9 cellular contexts compared by ENCODE assay signal in genomic region chr17:48597492-48597774, GRCh38. TPM values are rescaled to one million over a fixed set of nuclear protein-coding genes. Genes with fewer than 3 reads are reported as not detected.
A peak's percentile ranks its signal among the peaks of the same experiment; 100 is the strongest.
DNase-seq lines count a peak whose midpoint lies in the region; ATAC-seq and TF ChIP-seq lines count a peak whose summit lies in the region.
"Had no signal": no experiment of that assay in that cellular context is flagged by ENCODE, and none has a peak within 500 bp of the region (broad histone marks: within the 10 kb centered on the region; RNA-seq: fewer than 3 reads in every experiment).

No MANE protein-coding gene starts in this region.

- no peak overlapping the region for H4K8ac ChIP-seq in mesenchymal stem cell (ENCODE audit: low read length)

- peaks cover 94% of the 10 kb centered on the region for H3K27me3 Mint-ChIP-seq in activated T-cell treated with anti-CD3 and anti-CD28 coated beads, Interleukin-2, amount 50 U/mL, for 4 hours (ENCODE audit: low read depth)

- H3K9ac ChIP-seq in adipocyte (ENCODE audit: low read length) (peak overlapping the region; percentile 96), mesenchymal stem cell (ENCODE audit: low read length) (peak overlapping the region; percentile 91)

- H3K9me3 Mint-ChIP-seq in activated T-cell treated with anti-CD3 and anti-CD28 coated beads, Interleukin-2, amount 50 U/mL, for 4 hours: no peaks in the 10 kb centered on the region

- H3K14ac ChIP-seq in mesenchymal stem cell (ENCODE audit: low read length in 2 of 2): peak overlapping the region; percentile 28 to 39

- peak overlapping the region in 1 of 2 experiments; percentile 27 for H2BK12ac ChIP-seq in mesenchymal stem cell (ENCODE audit: low read length in 2 of 2)

- no peak for TF ChIP-seq CTCF in thoracic aorta (IDR thresholded peaks at IDR 0.05)
- no peak for TF ChIP-seq CTCF in body of pancreas (IDR thresholded peaks at IDR 0.05)

- H3K79me1 ChIP-seq in mesenchymal stem cell (replicated peaks; ENCODE audit: low read length, poor library complexity, severe bottlenecking): no peaks in the 10 kb centered on the region

- peak overlapping the region; percentile 87 to 92 for H3K4ac ChIP-seq in mesenchymal stem cell (ENCODE audit: low read depth in 1 of 2, low read length in 2 of 2)

- no peak for ATAC-seq in activated T-cell treated with anti-CD3 and anti-CD28 coated beads, Interleukin-2, amount 50 U/mL, for 4 hours
- ATAC-seq in thoracic aorta (ENCODE audit: insufficient number of reproducible peaks, low FRiP score, low read depth) (no peak), body of pancreas (no peak), esophagus mucosa (no peak)

- H2AFZ ChIP-seq in mesenchymal stem cell (ENCODE audit: low read depth, low read length): no peak overlapping the region

- peak overlapping the region; percentile 43 for H4K91ac ChIP-seq in mesenchymal stem cell (ENCODE audit: low read length)

- peak overlapping the region; percentile 73 for H3K4me2 ChIP-seq in mesenchymal stem cell (ENCODE audit: low read length, poor library complexity, severe bottlenecking)

- H3K9me3 ChIP-seq in adipocyte (ENCODE audit: control insufficient read depth, low read length) (no peaks in the 10 kb centered on the region), mesenchymal stem cell (ENCODE audit: control insufficient read depth, low read length) (no peaks in the 10 kb centered on the region), thoracic aorta (no peaks in the 10 kb centered on the region), body of pancreas (no peaks in the 10 kb centered on the region)

- TF ChIP-seq POLR2A in body of pancreas (IDR thresholded peaks at IDR 0.05): no peak

- H3K4me3 ChIP-seq in adipocyte (ENCODE audit: low read length) (peak overlapping the region; percentile 89), mesenchymal stem cell (ENCODE audit: insufficient read depth in 1 of 2, low read depth in 1 of 2, low read length in 2 of 2) (peak overlapping the region; percentile 53 to 87), thoracic aorta (peak overlapping the region; percentile 84), body of pancreas (no peak overlapping the region)

- WGBS in mesenchymal stem cell: 0% methylated on average over 17 of the region's 17 CpGs
- WGBS in body of pancreas, 2 donors: 3 to 4% methylated on average over 6 to 17 of the region's 17 CpGs

- H3K23ac ChIP-seq in mesenchymal stem cell (ENCODE audit: low read length in 2 of 2): peak overlapping the region in 1 of 2 experiments; percentile 3

- intact Hi-C loops in body of pancreas (cut with DNase I): no loop called here

- DNase-seq in activated T-cell treated with anti-CD3 and anti-CD28 coated beads, Interleukin-2, amount 50 U/mL, for 4 hours: no peak
- DNase-seq in activated T-cell treated with anti-CD3 and anti-CD28 coated beads, Interleukin-2, amount 50 U/mL, for 1 hour: no peak
- DNase-seq in adipocyte (ENCODE audit: low read depth) (no peak), mesenchymal stem cell (no peak), thoracic aorta (ENCODE audit: low spot score) (no peak), body of pancreas (no peak), cerebellum (ENCODE audit: low spot score) (no peak)
- DNase-seq: occipital lobe had no signal

- peaks cover 41% of the 10 kb centered on the region for H3K4me1 Mint-ChIP-seq in activated T-cell treated with anti-CD3 and anti-CD28 coated beads, Interleukin-2, amount 50 U/mL, for 4 hours (ENCODE audit: low read depth)

- H2BK120ac ChIP-seq in mesenchymal stem cell (ENCODE audit: low read depth, low read length): peak overlapping the region; percentile 64

- H3K36me3 ChIP-seq in adipocyte (ENCODE audit: control insufficient read depth, insufficient read depth, low read length, severe bottlenecking): peaks cover 18% of the 10 kb centered on the region
- peaks cover 19 to 24% of the 10 kb centered on the region in 2 experiments for H3K36me3 ChIP-seq in mesenchymal stem cell (ENCODE audit: control insufficient read depth in 1 of 2, insufficient read depth in 2 of 2, low read depth in 1 of 2, low read length in 2 of 2)
- H3K36me3 ChIP-seq in thoracic aorta: peaks cover 8% of the 10 kb centered on the region
- H3K36me3 ChIP-seq in body of pancreas (replicated peaks in 1 of 2; ENCODE audit: insufficient read depth in 1 of 2, low read depth in 2 of 2): no peaks in the 10 kb centered on the region

- peak overlapping the region; percentile 77 for H3K4me3 Mint-ChIP-seq in activated T-cell treated with anti-CD3 and anti-CD28 coated beads, Interleukin-2, amount 50 U/mL, for 4 hours

- H3K27me3 ChIP-seq in adipocyte (replicated peaks; ENCODE audit: control insufficient read depth, insufficient read depth, low read length) (no peaks in the 10 kb centered on the region), mesenchymal stem cell (ENCODE audit: control insufficient read depth in 1 of 2, insufficient read depth in 1 of 2, low read length in 2 of 2) (no peaks in the 10 kb centered on the region), thoracic aorta (replicated peaks; ENCODE audit: insufficient read depth) (no peaks in the 10 kb centered on the region), body of pancreas (peaks cover 8 to 83% of the 10 kb centered on the region in 2 donors)

- no peak overlapping the region for H2AK5ac ChIP-seq in mesenchymal stem cell (ENCODE audit: low read length, severe bottlenecking)

- H3K27ac ChIP-seq in mesenchymal stem cell (ENCODE audit: low read length, poor library complexity, severe bottlenecking): peak overlapping the region; percentile 65
- peak overlapping the region in 1 of 2 donors; percentile 49 for H3K27ac ChIP-seq in thoracic aorta
- peak overlapping the region in 2 of 4 donors; percentile 8 to 50 for H3K27ac ChIP-seq in body of pancreas

- peaks cover 47% of the 10 kb centered on the region for H3K4me1 ChIP-seq in adipocyte (ENCODE audit: control insufficient read depth, insufficient read depth, low read length)
- H3K4me1 ChIP-seq in mesenchymal stem cell (ENCODE audit: control insufficient read depth, insufficient read depth, low read depth, low read length): peaks cover 50% of the 10 kb centered on the region
- H3K4me1 ChIP-seq in thoracic aorta (ENCODE audit: control insufficient read depth in 1 of 2, low read depth in 2 of 2): peaks cover 9 to 40% of the 10 kb centered on the region in 2 donors
- H3K4me1 ChIP-seq in body of pancreas: peaks cover 46% of the 10 kb centered on the region

- H2BK5ac ChIP-seq in mesenchymal stem cell (ENCODE audit: low read depth, low read length, poor library complexity, severe bottlenecking): no peak overlapping the region

- H3K18ac ChIP-seq in mesenchymal stem cell (ENCODE audit: low read depth in 1 of 2, low read length in 2 of 2): peak overlapping the region; percentile 76 to 95

- H2BK15ac ChIP-seq in mesenchymal stem cell (ENCODE audit: low read depth, poor library complexity, severe bottlenecking): peak overlapping the region; percentile 73

- no peaks in the 10 kb centered on the region for H3K36me3 Mint-ChIP-seq in activated T-cell treated with anti-CD3 and anti-CD28 coated beads, Interleukin-2, amount 50 U/mL, for 4 hours (ENCODE audit: insufficient read depth)

RNA-seq across cellular contexts. Expression of gene HOXB5, which starts 3.9 kb away (rescaled TPM):
- total RNA-seq in activated T-cell treated with anti-CD3 and anti-CD28 coated beads, Interleukin-2, amount 50 U/mL, for 4 hours: under 1 TPM in 1 of 3 donors, not detected in 2; 0.08 TPM
- 15.0 TPM for polyA plus RNA-seq in mesenchymal stem cell (2013, experiment 1 of 2)
- 14.1 TPM for polyA plus RNA-seq in mesenchymal stem cell (2013, experiment 2 of 2)
- total RNA-seq in thoracic aorta (1 to 10 TPM in 1 of 2 donors, under 1 TPM in 1; 0.56 to 3.8 TPM), body of pancreas (under 1 TPM in 1 of 2 donors, not detected in 1; 0.99 TPM), esophagus mucosa (0.16 TPM), cerebellum (not detected)
- total RNA-seq: occipital lobe had no signal

RNA-seq across cellular contexts. Expression of gene HOXB6, which starts 7.4 kb away (rescaled TPM):
- under 1 TPM in 2 of 3 donors, not detected in 1; 0.24 to 0.27 TPM for total RNA-seq in activated T-cell treated with anti-CD3 and anti-CD28 coated beads, Interleukin-2, amount 50 U/mL, for 4 hours
- polyA plus RNA-seq in mesenchymal stem cell (2013, experiment 1 of 2): 37.1 TPM
- 35.9 TPM for polyA plus RNA-seq in mesenchymal stem cell (2013, experiment 2 of 2)
- total RNA-seq in thoracic aorta: 1 to 10 TPM; 4.2 to 9.9 TPM
- total RNA-seq in body of pancreas: 1 to 10 TPM; 2.1 to 2.6 TPM
- 0.28 TPM for total RNA-seq in esophagus mucosa
- not detected for total RNA-seq in cerebellum
- total RNA-seq: occipital lobe had no signal

RNA-seq across cellular contexts. Expression of gene HOXB3, which starts 7.4 kb away (rescaled TPM):
- 1 to 10 TPM in 1 of 3 donors, under 1 TPM in 2; 0.50 to 1.0 (median 0.81) TPM for total RNA-seq in activated T-cell treated with anti-CD3 and anti-CD28 coated beads, Interleukin-2, amount 50 U/mL, for 4 hours
- 39.4 TPM for polyA plus RNA-seq in mesenchymal stem cell (2013, experiment 1 of 2)
- 35.7 TPM for polyA plus RNA-seq in mesenchymal stem cell (2013, experiment 2 of 2)
- total RNA-seq in thoracic aorta (10 to 100 TPM; 26.8 to 33.3 TPM), body of pancreas (1 to 10 TPM in 1 of 2 donors, not detected in 1; 2.9 TPM), esophagus mucosa (6.0 TPM), cerebellum (not detected)
- total RNA-seq: occipital lobe had no signal

RNA-seq across cellular contexts. Expression of gene HOXB7, which starts 13.4 kb away (rescaled TPM):
- total RNA-seq in activated T-cell treated with anti-CD3 and anti-CD28 coated beads, Interleukin-2, amount 50 U/mL, for 4 hours: under 1 TPM; 0.18 to 0.43 (median 0.38) TPM
- polyA plus RNA-seq in mesenchymal stem cell (2013, experiment 1 of 2): 108 TPM
- polyA plus RNA-seq in mesenchymal stem cell (2013, experiment 2 of 2): 115 TPM
- 1 to 10 TPM in 1 of 2 donors, under 1 TPM in 1; 0.63 to 7.2 TPM for total RNA-seq in thoracic aorta
- total RNA-seq in body of pancreas: under 1 TPM in 1 of 2 donors, not detected in 1; 0.52 TPM
- total RNA-seq in esophagus mucosa: 2.1 TPM
- not detected for total RNA-seq in cerebellum
- total RNA-seq: occipital lobe had no signal

RNA-seq across cellular contexts. Expression of gene HOXB8, which starts 17.7 kb away (rescaled TPM):
- total RNA-seq in activated T-cell treated with anti-CD3 and anti-CD28 coated beads, Interleukin-2, amount 50 U/mL, for 4 hours: under 1 TPM in 2 of 3 donors, not detected in 1; 0.14 to 0.18 TPM
- 53.4 TPM for polyA plus RNA-seq in mesenchymal stem cell (2013, experiment 1 of 2)
- polyA plus RNA-seq in mesenchymal stem cell (2013, experiment 2 of 2): 50.0 TPM
- total RNA-seq in thoracic aorta (1 to 10 TPM in 1 of 2 donors, not detected in 1; 1.4 TPM), body of pancreas (not detected), esophagus mucosa (not detected), cerebellum (not detected)
- total RNA-seq: occipital lobe had no signal

Comparison
In these comparisons a context has a peak if more than half of its experiments do, and no peak if none do; other contexts are left out.
1. H3K4me3 ChIP-seq: peak in adipocyte (single experiment), mesenchymal stem cell (2 of 2) and thoracic aorta (single experiment); none in body of pancreas (0 of 2).